Comparison of ENCODE assay signal across 11 cellular contexts in the genomic region with DNA sequence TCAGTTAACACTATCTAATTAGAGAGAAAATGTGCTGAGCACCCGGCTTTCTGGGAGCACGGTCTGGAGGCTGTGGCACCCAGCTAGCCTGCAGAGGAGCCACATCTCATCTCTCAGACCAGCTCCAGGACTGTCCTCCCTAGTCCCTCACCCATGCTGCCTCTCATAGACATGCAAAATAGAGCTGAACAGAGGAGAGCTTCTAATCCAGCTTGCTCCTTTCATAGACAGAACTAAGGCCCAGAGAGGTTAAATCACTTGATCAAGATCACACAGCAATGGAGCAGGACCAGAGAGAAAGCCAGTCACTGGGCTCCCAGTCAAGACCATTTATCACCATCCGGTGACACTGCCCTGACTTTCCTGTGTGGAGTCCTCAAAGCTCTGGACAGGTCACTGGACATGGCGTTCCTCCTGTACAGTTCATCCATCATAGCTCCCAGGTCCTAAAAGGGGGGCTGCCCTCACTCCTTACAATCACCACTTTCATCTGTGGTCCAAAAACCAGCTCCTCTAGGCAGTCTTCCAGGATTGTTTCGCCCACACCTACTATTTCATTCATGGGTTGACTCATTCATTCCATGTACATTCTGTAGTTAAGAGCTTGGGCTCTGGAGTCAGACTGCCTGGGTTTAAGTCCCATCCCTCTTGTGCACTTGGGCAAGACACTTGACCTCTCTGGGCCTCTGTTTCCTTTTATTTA. TPM values are rescaled to one million over a fixed set of nuclear protein-coding genes. Genes with fewer than 3 reads are reported as not detected.
DNase-seq lines count a peak whose midpoint lies in the region; ATAC-seq and TF ChIP-seq lines count a peak whose summit lies in the region.
"Had no signal": no experiment of that assay in that cellular context is flagged by ENCODE, and none has a peak within 500 bp of the region (broad histone marks: within the 10 kb centered on the region; RNA-seq: fewer than 3 reads in every experiment).

No MANE protein-coding gene starts in this region.

- H2AFZ ChIP-seq in OCI-LY3 (ENCODE audit: low read depth, low read length), result no peak overlapping the region
- no peak overlapping the region for H2AFZ ChIP-seq in neural progenitor cell (replicated peaks)

- H3K27ac Mint-ChIP-seq in neural progenitor cell, result no peak overlapping the region

- H3K36me3 ChIP-seq in DOHH2 (ENCODE audit: control insufficient read depth, low read length), result peaks cover 14% of the 10 kb centered on the region
- H3K36me3 ChIP-seq in OCI-LY3 (replicated peaks; ENCODE audit: low read depth, low read length), result peaks cover 5% of the 10 kb centered on the region
- no peaks in the 10 kb centered on the region for H3K36me3 ChIP-seq in neural progenitor cell
- H3K36me3 ChIP-seq in mucosa of descending colon (ENCODE audit: low read depth), result no peaks in the 10 kb centered on the region
- H3K36me3 ChIP-seq: cardiac muscle cell had no signal

- H3K9me2 ChIP-seq in DOHH2 (replicated peaks; ENCODE audit: control insufficient read depth, low read length), result no peaks in the 10 kb centered on the region

- no peak for ATAC-seq in mucosa of descending colon

- intact Hi-C loops in mucosa of descending colon (cut with DNase I, micrococcal nuclease), result loop anchor here (2.0 to 10.0 kb wide), 3 partner anchors 120 to 282 kb away; no protein-coding TSS in a partner anchor

- H3K9ac ChIP-seq in OCI-LY3 (ENCODE audit: low read length) (no peak overlapping the region), neural progenitor cell (no peak overlapping the region)

- no peaks in the 10 kb centered on the region for H3K9me3 ChIP-seq in DOHH2 (ENCODE audit: control insufficient read depth, insufficient read depth, low read length)
- H3K9me3 ChIP-seq in OCI-LY3 (ENCODE audit: insufficient read depth, low read length), result no peaks in the 10 kb centered on the region
- H3K9me3 ChIP-seq in neural progenitor cell (ENCODE audit: low read depth), result no peaks in the 10 kb centered on the region
- no peaks in the 10 kb centered on the region for H3K9me3 ChIP-seq in mucosa of descending colon

- no peaks in the 10 kb centered on the region for H3K79me2 ChIP-seq in DOHH2 (ENCODE audit: control insufficient read depth, low read length)
- H3K79me2 ChIP-seq in OCI-LY3 (ENCODE audit: low read length), result no peaks in the 10 kb centered on the region
- H3K79me2 ChIP-seq in neural progenitor cell (ENCODE audit: low read depth), result no peaks in the 10 kb centered on the region

- peaks cover 5% of the 10 kb centered on the region for H3K4me1 Mint-ChIP-seq in neural progenitor cell

- TF ChIP-seq CTCF in DOHH2 (IDR thresholded peaks at IDR 0.05; ENCODE audit: low read depth, low read length, poor library complexity, severe bottlenecking) (no peak), OCI-LY3 (IDR thresholded peaks at IDR 0.05; ENCODE audit: low read depth, low read length) (no peak), neural progenitor cell (IDR thresholded peaks at IDR 0.05) (no peak), coronary artery (IDR thresholded peaks at IDR 0.05) (no peak), mucosa of descending colon (IDR thresholded peaks at IDR 0.05) (no peak)

- H3K27ac ChIP-seq in DOHH2 (ENCODE audit: low read depth, low read length) (no peak overlapping the region), OCI-LY3 (ENCODE audit: low read length) (no peak overlapping the region), neural progenitor cell (no peak overlapping the region), coronary artery (no peak overlapping the region)
- H3K27ac ChIP-seq: cardiac muscle cell had no signal

- H3K4me3 Mint-ChIP-seq in neural progenitor cell, result no peak overlapping the region

- H3K4me2 ChIP-seq in DOHH2 (ENCODE audit: low read length) (peak overlapping the region; percentile 51; the same call in 1 of the 2 replicates), OCI-LY3 (ENCODE audit: low read length) (peak overlapping the region; percentile 82; the same call in 1 of the 2 replicates), neural progenitor cell (peak overlapping the region; percentile 63)

- H3K27me3 Mint-ChIP-seq in neural progenitor cell (ENCODE audit: insufficient read depth, low read depth), result peaks cover 6% of the 10 kb centered on the region

- H3K4me3 ChIP-seq in DOHH2 (ENCODE audit: low read length) (no peak overlapping the region), OCI-LY3 (ENCODE audit: low read length) (no peak overlapping the region), neural progenitor cell (no peak overlapping the region), coronary artery (no peak overlapping the region), mucosa of descending colon (no peak overlapping the region)
- H3K4me3 ChIP-seq: cardiac muscle cell had no signal

- H4K20me1 ChIP-seq in DOHH2 (ENCODE audit: control insufficient read depth, insufficient read depth, low read depth, low read length) (no peaks in the 10 kb centered on the region), OCI-LY3 (ENCODE audit: insufficient read depth, low read length) (no peaks in the 10 kb centered on the region), neural progenitor cell (ENCODE audit: low read depth) (no peaks in the 10 kb centered on the region)

- 0 out of 2 replicates have a peak, but pooled peaks cover 3% of the 10 kb centered on the region for H3K27me3 ChIP-seq in DOHH2 (ENCODE audit: control insufficient read depth, low read length)
- H3K27me3 ChIP-seq in OCI-LY3 (ENCODE audit: low read depth, low read length), result no peaks in the 10 kb centered on the region
- H3K27me3 ChIP-seq in neural progenitor cell, result peaks cover 18% of the 10 kb centered on the region

- H3K9me3 Mint-ChIP-seq in neural progenitor cell, result no peaks in the 10 kb centered on the region

- peaks cover 18% of the 10 kb centered on the region for H3K4me1 ChIP-seq in DOHH2 (ENCODE audit: control insufficient read depth, low read length)
- H3K4me1 ChIP-seq in OCI-LY3 (ENCODE audit: low read length), result peaks cover 19% of the 10 kb centered on the region
- H3K4me1 ChIP-seq in neural progenitor cell, result no peaks in the 10 kb centered on the region
- H3K4me1 ChIP-seq in mucosa of descending colon (ENCODE audit: low read depth), result peaks cover 5% of the 10 kb centered on the region

- H3F3A ChIP-seq in DOHH2 (ENCODE audit: control insufficient read depth, insufficient read depth) (no peaks in the 10 kb centered on the region), neural progenitor cell (ENCODE audit: low read depth) (no peaks in the 10 kb centered on the region)

- H3K36me3 Mint-ChIP-seq in neural progenitor cell, result no peaks in the 10 kb centered on the region

- peak; percentile 54 to 80 for DNase-seq in dermis microvascular lymphatic vessel endothelial cell (ENCODE audit: low read depth in 2 of 2)
- DNase-seq in neural progenitor cell (ENCODE audit: low spot score), result no peak
- DNase-seq in coronary artery (ENCODE audit: low spot score), result no peak
- DNase-seq in DMS 273 treated with DMSO at 0.1 percent for 48 hours (lab: John Stamatoyannopoulos, UW), result no peak
- no peak for DNase-seq in HPDE6-E6E7 (ENCODE audit: extremely low spot score)
- DNase-seq in mucosa of descending colon, result no peak
- DNase-seq: activated CD4-positive, alpha-beta T cell treated with anti-CD3 and anti-CD28 coated beads, Interleukin-2, amount 50 U/mL, for 4 hours had no signal

RNA-seq across cellular contexts. Expression of a gene that starts 8.8 kb away (rescaled TPM):
- 0.76 and 1.0 TPM in 2 replicates for total RNA-seq in dermis microvascular lymphatic vessel endothelial cell
- 6.0 and 11.4 TPM in 2 replicates for total RNA-seq in neural progenitor cell (ENCODE audit: low replicate concordance)
- total RNA-seq in mucosa of descending colon, result 100 to 1,000 TPM; 162 to 274 (median 163) TPM
- total RNA-seq: G401 had no signal

RNA-seq across cellular contexts. Expression of a gene that starts 13.2 kb away (rescaled TPM):
- total RNA-seq in dermis microvascular lymphatic vessel endothelial cell, result 18.4 and 31.1 TPM in 2 replicates
- total RNA-seq in neural progenitor cell (ENCODE audit: low replicate concordance), result 6.7 and 18.9 TPM in 2 replicates
- total RNA-seq in mucosa of descending colon, result 10 to 100 TPM; 31.5 to 44.9 (median 44.7) TPM

RNA-seq across cellular contexts. Expression of a gene that starts 57.6 kb away (rescaled TPM):
- total RNA-seq in dermis microvascular lymphatic vessel endothelial cell (under 0.01 TPM in 1 of 2 replicates, not detected in the other), neural progenitor cell (ENCODE audit: low replicate concordance) (0.09 TPM in 1 of 2 replicates, not detected in the other), mucosa of descending colon (under 1 TPM; 0.14 to 0.92 (median 0.43) TPM)

Comparison
In these comparisons a context has a peak if more than half of its experiments do, and no peak if none do; other contexts are left out.
1. DNase-seq: peak in dermis microvascular lymphatic vessel endothelial cell (2 of 2); none in neural progenitor cell (single experiment), coronary artery (single experiment), DMS 273 treated with DMSO at 0.1 percent for 48 hours (single experiment), HPDE6-E6E7 (single experiment) and mucosa of descending colon (0 of 3).
2. RNA of a gene that starts 8.8 kb away (total RNA-seq): 162 to 274 TPM in mucosa of descending colon; 6.0 to 11.4 TPM in neural progenitor cell and 0.76 to 1.0 TPM in dermis microvascular lymphatic vessel endothelial cell; every median in the first group is over 10 times any median in the second.
3. Peak in every context shown above with its lines, with median percentiles within 50 percentile points of each other: H3K4me2 ChIP-seq.